ENCODE assay signal across 20 cellular contexts in genomic region chr19:28424041-28424440, GRCh38.
DNase-seq lines count a peak whose midpoint lies in the region; ATAC-seq, FAIRE-seq and TF ChIP-seq lines count a peak whose summit lies in the region.
"Had no signal": no experiment of that assay in that cellular context is flagged by ENCODE, and none has a peak within 500 bp of the region (broad histone marks: within the 10 kb centered on the region; RNA-seq: fewer than 3 reads in every experiment).

No MANE protein-coding gene starts in this region.

- intact Hi-C loops in vagina (cut with DNase I), result no loop called here

- no peaks in the 10 kb centered on the region; the same call in 1 of the 2 replicates for H3K9me3 ChIP-seq in HEK293 (ENCODE audit: control insufficient read depth, insufficient read depth, low read depth, low read length)
- H3K9me3 ChIP-seq in H1 (ENCODE audit: insufficient read depth in 2 of 2, low read depth in 1 of 2, low read length in 1 of 2), result no peaks in the 10 kb centered on the region
- no peaks in the 10 kb centered on the region for H3K9me3 ChIP-seq in iPS-18a (ENCODE audit: control insufficient read depth, low read depth, low read length)
- H3K9me3 ChIP-seq in neuronal stem cell (replicated peaks in 1 of 2; ENCODE audit: control insufficient read depth in 2 of 2, insufficient read depth in 1 of 2, low read depth in 1 of 2, low read length in 2 of 2), result no peaks in the 10 kb centered on the region
- no peaks in the 10 kb centered on the region for H3K9me3 ChIP-seq in vagina
- H3K9me3 ChIP-seq: MG63 had no signal

- FAIRE-seq in H1 (lab: Jason Lieb, UNC), result peak; percentile 93
- FAIRE-seq: G401.6, GM12891, GM19239, HTR-8/SVneo had no signal

- peak in 1 of 2 experiments; percentile 83; a peak in 2 of 3 replicates for TF ChIP-seq EP300 in H1 (IDR thresholded peaks at IDR 0.05; ENCODE audit: borderline replicate concordance in 1 of 2, low read depth in 2 of 2, low read length in 2 of 2)

- H2AK5ac ChIP-seq in H1 (ENCODE audit: low read depth, low read length) (peak overlapping the region; percentile 91), neuronal stem cell (ENCODE audit: low read depth, low read length) (no peak overlapping the region)

- H2BK5ac ChIP-seq in H1 (ENCODE audit: low read depth, low read length), result peak overlapping the region; percentile 98
- no peak overlapping the region for H2BK5ac ChIP-seq in neuronal stem cell (ENCODE audit: low read length)

- no peak overlapping the region for H4K5ac ChIP-seq in H1 (ENCODE audit: insufficient read length, low read depth, low read length)

- peak overlapping the region; percentile 73; the same call in 1 of the 2 replicates for H3K18ac ChIP-seq in H1 (ENCODE audit: extremely low read depth, low read length)
- no peak overlapping the region for H3K18ac ChIP-seq in neuronal stem cell (ENCODE audit: low read length)

- H3K14ac ChIP-seq in H1 (ENCODE audit: insufficient read length) (no peak overlapping the region), neuronal stem cell (ENCODE audit: low read length) (no peak overlapping the region)

- H3K9ac ChIP-seq in H1 (replicated peaks in 1 of 4; ENCODE audit: extremely low read depth in 1 of 4, low read depth in 3 of 4, low read length in 3 of 4), result no peak overlapping the region; a peak in 1 of 7 replicates
- H3K9ac ChIP-seq in iPS-18a (ENCODE audit: low read length), result no peak overlapping the region
- H3K9ac ChIP-seq in neuronal stem cell (ENCODE audit: low read depth, low read length, poor library complexity), result no peak overlapping the region
- H3K9ac ChIP-seq: KMS-11 had no signal

- H2BK15ac ChIP-seq in H1 (ENCODE audit: low read length), result no peak overlapping the region
- no peak overlapping the region for H2BK15ac ChIP-seq in neuronal stem cell (ENCODE audit: low read length)

- H3K4me2 ChIP-seq in H1 (ENCODE audit: insufficient read depth in 1 of 2, low read depth in 2 of 2, low read length in 2 of 2) (peak overlapping the region; percentile 36 to 37; a peak in 3 of 4 replicates), neuronal stem cell (ENCODE audit: insufficient read depth, low read length, poor library complexity, severe bottlenecking) (no peak overlapping the region)
- H3K4me2 ChIP-seq: KMS-11 had no signal

- H3K23ac ChIP-seq in H1 (ENCODE audit: insufficient read length), result no peak overlapping the region
- H3K23ac ChIP-seq in neuronal stem cell (ENCODE audit: low read depth, low read length, poor library complexity), result no peak overlapping the region

- H3K4me1 ChIP-seq in HEK293 (ENCODE audit: control insufficient read depth, insufficient read depth, low read length) (peaks cover 56% of the 10 kb centered on the region), H1 (replicated peaks in 1 of 4; ENCODE audit: control insufficient read depth in 3 of 4, insufficient read depth in 4 of 4, low read length in 3 of 4) (peaks cover 9 to 25% (median 18%) of the 10 kb centered on the region in 4 experiments), iPS-18a (ENCODE audit: control insufficient read depth, low read depth, low read length) (peaks cover 37% of the 10 kb centered on the region), neuronal stem cell (ENCODE audit: control insufficient read depth in 2 of 2, insufficient read depth in 1 of 2, low read depth in 1 of 2, low read length in 2 of 2) (peaks cover 0 to 25% of the 10 kb centered on the region in 2 donors), vagina (no peaks in the 10 kb centered on the region)

- TF ChIP-seq POLR2A in H1 (IDR thresholded peaks at IDR 0.05; ENCODE audit: control extremely low read depth in 1 of 2, low read depth in 2 of 2, low read length in 2 of 2) (0 out of 3 replicates have a peak, but pooled peaks of 1 of the 2 experiments have one; percentile 26), vagina (IDR thresholded peaks at IDR 0.05) (no peak)

- H3K27ac ChIP-seq in HEK293 (ENCODE audit: extremely low read depth, low read depth, low read length) (peak overlapping the region; percentile 84), H1 (ENCODE audit: low read depth, low read length) (peak overlapping the region; percentile 66; the same call in 1 of the 2 replicates), iPS-18a (ENCODE audit: low read length) (peak overlapping the region; percentile 51), neuronal stem cell (replicated peaks; ENCODE audit: low read length) (no peak overlapping the region), vagina (no peak overlapping the region)
- H3K27ac ChIP-seq: KMS-11 had no signal

- DNase-seq in H1 (ENCODE audit: low read depth in 1 of 2, low spot score in 2 of 2) (peak in 1 of 2 experiments; percentile 54), neuronal stem cell (ENCODE audit: low spot score) (peak; percentile 47), ecto neural progenitor cell (ENCODE audit: low spot score) (no peak), vagina (ENCODE audit: extremely low spot score in 2 of 2) (no peak)
- no peak for DNase-seq in activated CD8-positive, alpha-beta memory T cell treated with anti-CD3 and anti-CD28 coated beads, Interleukin-2, amount 50 U/mL, for 48 hours
- DNase-seq: AML-193; CD4-positive, CD25-positive, alpha-beta regulatory T cell; MG63; NCI-H1417; NCI-H1930; NCI-H2171 treated with DMSO at 0.1 percent for 48 hours; SHP77 treated with DMSO at 0.1 percent for 48 hours had no signal

- no peak for ATAC-seq in GM18868 (IDR thresholded peaks at IDR 0.05; ENCODE audit: unreplicated experiment)

- H2BK20ac ChIP-seq in H1 (ENCODE audit: low read length), result peak overlapping the region; percentile 98

- H2AFZ ChIP-seq in H1 (ENCODE audit: low read length), result 0 out of 2 replicates have a peak overlapping the region, but pooled peaks have one; percentile 13
- H2AFZ ChIP-seq in neuronal stem cell (ENCODE audit: low read length), result no peak overlapping the region

- peak overlapping the region; percentile 80 for H2BK120ac ChIP-seq in H1 (replicated peaks; ENCODE audit: low read depth, low read length)
- H2BK120ac ChIP-seq in neuronal stem cell (ENCODE audit: low read depth, low read length), result no peak overlapping the region

- TF ChIP-seq RAD21 in H1 (IDR thresholded peaks at IDR 0.05 in 1 of 2, conservative IDR thresholded peaks at IDR 0.05 in 1 of 2; ENCODE audit: low read depth in 2 of 2, low read length in 2 of 2), result no peak

- no peaks in the 10 kb centered on the region for H4K20me1 ChIP-seq in H1 (replicated peaks in 1 of 2; ENCODE audit: control insufficient read depth in 1 of 2, insufficient read depth in 2 of 2, low read length in 2 of 2)

- H3K4ac ChIP-seq in H1 (replicated peaks; ENCODE audit: insufficient read length, low read depth, low read length) (peak overlapping the region; percentile 61), neuronal stem cell (ENCODE audit: low read length) (no peak overlapping the region)

- CTCF ChIA-PET in HEK293 (lab: Yijun Ruan, JAX) (interaction anchor here (0.6 to 2.0 kb wide), 9 partner anchors 9 to 210 kb away, joined by 3 to 6 read pairs (median 3); no protein-coding TSS in a partner anchor), H1 (lab: Charles Lee; ENCODE audit: partially characterized antibody) (interaction anchor here (1.0 to 2.3 kb wide), 2 partner anchors 15 to 313 kb away, joined by 3 to 11 read pairs; no protein-coding TSS in a partner anchor)

- H3K56ac ChIP-seq in H1 (replicated peaks; ENCODE audit: insufficient read length, low read depth, low read length), result no peak overlapping the region

- H3K36me3 ChIP-seq in HEK293 (ENCODE audit: control insufficient read depth in 2 of 2, insufficient read depth in 1 of 2, low read length in 2 of 2) (no peaks in the 10 kb centered on the region), H1 (ENCODE audit: control insufficient read depth in 2 of 4, insufficient read depth in 4 of 4, low read length in 3 of 4) (no peaks in the 10 kb centered on the region), iPS-18a (ENCODE audit: control insufficient read depth, low read depth, low read length) (no peaks in the 10 kb centered on the region), neuronal stem cell (replicated peaks in 1 of 2; ENCODE audit: control insufficient read depth in 2 of 2, insufficient read depth in 2 of 2, low read length in 2 of 2) (no peaks in the 10 kb centered on the region), vagina (no peaks in the 10 kb centered on the region)
- H3K36me3 ChIP-seq: MG63 had no signal

- H3K27me3 ChIP-seq in H1 (replicated peaks in 1 of 4; ENCODE audit: control insufficient read depth in 3 of 4, extremely low read depth in 1 of 4, insufficient read depth in 3 of 4, low read length in 3 of 4), result no peaks in the 10 kb centered on the region
- no peaks in the 10 kb centered on the region for H3K27me3 ChIP-seq in iPS-18a (ENCODE audit: control insufficient read depth, insufficient read depth, low read length)
- no peaks in the 10 kb centered on the region for H3K27me3 ChIP-seq in neuronal stem cell (ENCODE audit: control insufficient read depth in 3 of 3, insufficient read depth in 3 of 3, low read depth in 1 of 3, low read length in 3 of 3)
- H3K27me3 ChIP-seq in vagina, result no peaks in the 10 kb centered on the region
- H3K27me3 ChIP-seq: MG63 had no signal

- 57% methylated on average over 6 of the region's 6 CpGs; no CpG with 5 or more reads in 1 of the 2 experiments for WGBS in H1 (ENCODE audit: extremely low coverage in 1 of 2, insufficient coverage in 1 of 2, insufficient read length in 1 of 2, insufficient replicate concordance in 2 of 2, low coverage in 1 of 2, low lambda C conversion rate in 2 of 2, missing lambda C conversion rate in 1 of 2), 2 experiments
- no CpG with 5 or more reads among the region's 6 CpGs for WGBS in neuronal stem cell (ENCODE audit: extremely low coverage in 2 of 2, insufficient read length in 2 of 2, insufficient replicate concordance in 1 of 2), 2 donors

- POLR2A ChIA-PET in HEK293 (lab: Yijun Ruan, JAX) (interaction anchor here (1.2 to 1.3 kb wide), 2 partner anchors 27 to 210 kb away, joined by 3 read pairs; no protein-coding TSS in a partner anchor), H1 (lab: Charles Lee; ENCODE audit: partially characterized antibody) (interaction anchor here (0.7 to 1.7 kb wide), 4 partner anchors 20 to 436 kb away, joined by 3 to 5 read pairs (median 4); no protein-coding TSS in a partner anchor)

- H3K4me3 ChIP-seq in HEK293 (ENCODE audit: low read depth, low read length) (no peak overlapping the region), H1 (ENCODE audit: extremely low read depth in 1 of 4, insufficient read depth in 2 of 4, low read depth in 3 of 4, low read length in 4 of 4) (no peak overlapping the region), iPS-18a (ENCODE audit: low read length) (no peak overlapping the region), neuronal stem cell (ENCODE audit: low read length in 2 of 2) (no peak overlapping the region), vagina (no peak overlapping the region)
- H3K4me3 ChIP-seq: MG63 had no signal

- peak overlapping the region; percentile 99 for H2BK12ac ChIP-seq in H1 (ENCODE audit: low read depth, low read length)
- no peak overlapping the region for H2BK12ac ChIP-seq in neuronal stem cell (ENCODE audit: low read length)

- no peaks in the 10 kb centered on the region for H3K79me2 ChIP-seq in H1 (ENCODE audit: control insufficient read depth in 1 of 2, insufficient read depth in 2 of 2, low read length in 2 of 2)

- no peak for TF ChIP-seq CTCF in HEK293 (tag by site-specific recombination; IDR thresholded peaks at IDR 0.05)
- no peak for TF ChIP-seq CTCF in H1 (IDR thresholded peaks at IDR 0.05; ENCODE audit: control extremely low read depth in 1 of 3, insufficient read depth in 1 of 3, low read depth in 1 of 3, low read length in 3 of 3)
- TF ChIP-seq CTCF in vagina (IDR thresholded peaks at IDR 0.05), result no peak

- no peaks in the 10 kb centered on the region for H3K79me1 ChIP-seq in H1 (ENCODE audit: low read depth, low read length)
- H3K79me1 ChIP-seq in neuronal stem cell (ENCODE audit: low read depth, low read length), result no peaks in the 10 kb centered on the region

- H4K8ac ChIP-seq in H1 (ENCODE audit: extremely low read depth, insufficient read depth, low read length) (no peak overlapping the region), neuronal stem cell (ENCODE audit: low read depth, low read length) (no peak overlapping the region)

- H4K91ac ChIP-seq in H1 (replicated peaks; ENCODE audit: insufficient read length, low read length) (peak overlapping the region; percentile 45), neuronal stem cell (ENCODE audit: low read depth, low read length, poor library complexity) (no peak overlapping the region)

- peaks cover 3% of the 10 kb centered on the region; the same call in 1 of the 2 replicates for H3K23me2 ChIP-seq in H1 (ENCODE audit: low read depth, low read length)

Comparison
In these comparisons a context has a peak if more than half of its experiments do, and no peak if none do; other contexts are left out.
1. H3K27ac ChIP-seq: peak in HEK293 (single experiment), H1 (single experiment) and iPS-18a (single experiment); none in neuronal stem cell (single experiment) and vagina (single experiment).